Comparison of ENCODE assay signal across 29 cellular contexts in the genomic region with DNA sequence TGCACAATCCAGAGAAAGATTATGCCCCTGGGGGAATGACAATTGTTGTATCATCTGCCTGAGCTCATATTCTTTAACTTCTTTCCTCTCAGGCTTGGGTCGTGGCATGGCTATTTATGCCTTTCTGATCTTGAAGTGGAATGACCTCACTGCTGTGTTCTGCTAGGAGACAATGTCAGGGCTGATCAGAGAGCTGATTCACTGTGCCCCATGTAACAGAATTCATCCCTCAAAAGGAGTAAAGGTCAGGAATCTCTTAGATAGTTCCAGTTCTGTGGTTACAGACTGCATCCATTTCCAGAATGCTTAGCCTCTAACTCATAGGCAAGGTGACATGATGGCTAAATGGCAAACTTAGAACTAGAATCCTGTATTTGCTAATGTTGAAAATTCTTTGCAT.
A peak's percentile ranks its signal among the peaks of the same experiment; 100 is the strongest.
DNase-seq lines count a peak whose midpoint lies in the region; ATAC-seq, FAIRE-seq and TF ChIP-seq lines count a peak whose summit lies in the region.
"Had no signal": no experiment of that assay in that cellular context is flagged by ENCODE, and none has a peak within 500 bp of the region (broad histone marks: within the 10 kb centered on the region; RNA-seq: fewer than 3 reads in every experiment).

No MANE protein-coding gene starts in this region.

- H3K27me3 ChIP-seq in RWPE2 (ENCODE audit: insufficient read depth, poor library complexity, severe bottlenecking) (no peaks in the 10 kb centered on the region), fibroblast of lung (ENCODE audit: control insufficient read depth, insufficient read depth, low read length) (no peaks in the 10 kb centered on the region), H7 (ENCODE audit: control insufficient read depth, insufficient read depth, low read length) (no peaks in the 10 kb centered on the region)
- H3K27me3 ChIP-seq: adrenal gland, esophagus muscularis mucosa, sigmoid colon had no signal

- H3K9ac ChIP-seq in fibroblast of lung (ENCODE audit: insufficient read depth, low read length): no peak overlapping the region

- DNase-seq in NCI-H146 (lab: John Stamatoyannopoulos, UW) (peak; percentile 13), NCI-H146 treated with DMSO at 0.1 percent for 48 hours (lab: John Stamatoyannopoulos, UW; ENCODE audit: unreplicated experiment) (no peak), RWPE2 (ENCODE audit: low spot score) (no peak), fibroblast of lung (ENCODE audit: low read depth in 2 of 2) (peak; percentile 12), urothelium cell line (ENCODE audit: low spot score) (peak; percentile 47), H7 (no peak), NCI-H1092 (lab: John Stamatoyannopoulos, UW) (no peak)
- DNase-seq: activated CD4-positive, alpha-beta T cell treated with anti-CD3 and anti-CD28 coated beads, Interleukin-2, amount 50 U/mL, for 4 hours; activated naive CD4-positive, alpha-beta T cell treated with anti-CD3 and anti-CD28 coated beads for 36 hours; adrenal gland; CD8-positive, alpha-beta memory T cell; DMS79; effector memory CD8-positive, alpha-beta T cell; Karpas-422; midbrain; naive thymus-derived CD4-positive, alpha-beta T cell; NCI-H1694 treated with DMSO at 0.1 percent for 48 hours; NCI-H524 treated with DMSO at 0.1 percent for 48 hours; nucleus accumbens; psoas muscle; sigmoid colon; stimulated activated CD4-positive, alpha-beta T cell treated with anti-CD3 and anti-CD28 coated beads, Interleukin-4, amount 100 ng/mL, for 4 hours; substantia nigra had no signal

- TF ChIP-seq CTCF in RWPE2 (IDR thresholded peaks at IDR 0.05; ENCODE audit: poor library complexity, severe bottlenecking) (no peak), fibroblast of lung (conservative IDR thresholded peaks at IDR 0.05 in 1 of 2, IDR thresholded peaks at IDR 0.05 in 1 of 2; ENCODE audit: low read depth in 1 of 2, low read length in 2 of 2) (no peak)

- H3K4me2 ChIP-seq in fibroblast of lung (ENCODE audit: extremely low read depth, insufficient read depth, low read length): no peak overlapping the region

- no peaks in the 10 kb centered on the region for H4K20me1 ChIP-seq in fibroblast of lung (ENCODE audit: control insufficient read depth, extremely low read depth, insufficient read depth, low read length)

- H3K4me3 ChIP-seq in RWPE2 (ENCODE audit: severe bottlenecking) (no peak overlapping the region), fibroblast of lung (replicated peaks in 1 of 4; ENCODE audit: control extremely low read depth in 1 of 4, insufficient read depth in 1 of 4, low read depth in 3 of 4, low read length in 4 of 4) (no peak overlapping the region), H7 (ENCODE audit: insufficient read depth, low read depth, low read length) (no peak overlapping the region)
- H3K4me3 ChIP-seq: adrenal gland, esophagus muscularis mucosa, psoas muscle, sigmoid colon had no signal

- peak; percentile 17; the same call in 1 of the 3 replicates for ATAC-seq in RWPE2 (ENCODE audit: low read depth)
- no peak for ATAC-seq in GM21367 (IDR thresholded peaks at IDR 0.05; ENCODE audit: unreplicated experiment)
- ATAC-seq: effector memory CD8-positive, alpha-beta T cell; HCT116; naive thymus-derived CD4-positive, alpha-beta T cell; Panc1; psoas muscle; stimulated activated memory B cell treated with anti-CD40 and anti-IgM and Interleukin-4, amounts not matched to agents 10 μg/mL and 1 μg/mL and 100 μg/mL, for 72 hours had no signal

- no peak overlapping the region for H3K27ac ChIP-seq in RWPE2 (ENCODE audit: poor library complexity, severe bottlenecking)
- H3K27ac ChIP-seq in fibroblast of lung (ENCODE audit: insufficient read depth, low read length): no peak overlapping the region
- H3K27ac ChIP-seq: adrenal gland, esophagus muscularis mucosa, psoas muscle, sigmoid colon had no signal

- H2AFZ ChIP-seq in fibroblast of lung (ENCODE audit: low read length): no peak overlapping the region

- no peak for FAIRE-seq in urothelium cell line (lab: Jason Lieb, UNC)
- FAIRE-seq: colon had no signal

- H3K36me3 ChIP-seq in RWPE2 (ENCODE audit: low read depth): no peaks in the 10 kb centered on the region
- no peaks in the 10 kb centered on the region for H3K36me3 ChIP-seq in fibroblast of lung (ENCODE audit: control insufficient read depth, insufficient read depth, low read length)
- H3K36me3 ChIP-seq in H7 (replicated peaks; ENCODE audit: control insufficient read depth, insufficient read depth, low read length): no peaks in the 10 kb centered on the region
- H3K36me3 ChIP-seq: adrenal gland, esophagus muscularis mucosa, sigmoid colon had no signal

- H3K9me3 ChIP-seq in RWPE2 (ENCODE audit: severe bottlenecking) (no peaks in the 10 kb centered on the region), fibroblast of lung (ENCODE audit: control insufficient read depth, insufficient read depth, low read depth, low read length) (no peaks in the 10 kb centered on the region)
- H3K9me3 ChIP-seq: adrenal gland, esophagus muscularis mucosa, psoas muscle, sigmoid colon had no signal

- H3K79me2 ChIP-seq in fibroblast of lung (ENCODE audit: control insufficient read depth, insufficient read depth, low read length): no peaks in the 10 kb centered on the region

- H3K4me1 ChIP-seq in RWPE2 (ENCODE audit: insufficient read depth, poor library complexity, severe bottlenecking) (no peaks in the 10 kb centered on the region), fibroblast of lung (ENCODE audit: control insufficient read depth, extremely low read depth, insufficient read depth, low read length) (no peaks in the 10 kb centered on the region)
- H3K4me1 ChIP-seq: adrenal gland, esophagus muscularis mucosa, psoas muscle, sigmoid colon had no signal

Comparison
In these comparisons a context has a peak if more than half of its experiments do, and no peak if none do; other contexts are left out.
1. DNase-seq: peak in NCI-H146 (single experiment), fibroblast of lung (2 of 2) and urothelium cell line (single experiment); none in NCI-H146 treated with DMSO at 0.1 percent for 48 hours (single experiment), RWPE2 (single experiment), H7 (single experiment) and NCI-H1092 (single experiment).